10 cellular contexts compared by ENCODE assay signal in genomic region chr7:117157121-117157870, GRCh38.
DNase-seq lines count a peak whose midpoint lies in the region; ATAC-seq and TF ChIP-seq lines count a peak whose summit lies in the region.
"Had no signal": no experiment of that assay in that cellular context is flagged by ENCODE, and none has a peak within 500 bp of the region (broad histone marks: within the 10 kb centered on the region; RNA-seq: fewer than 3 reads in every experiment).

No MANE protein-coding gene starts in this region.

- no peaks in the 10 kb centered on the region for H3K27me3 ChIP-seq in foreskin keratinocyte
- no peaks in the 10 kb centered on the region for H3K27me3 ChIP-seq in vagina

- intact Hi-C loops in vagina (cut with DNase I), result no loop called here

- DNase-seq in foreskin keratinocyte (no peak), putamen (ENCODE audit: low spot score) (peak; percentile 65), GM10266 (ENCODE audit: extremely low spot score) (no peak), vagina (ENCODE audit: extremely low spot score in 2 of 2) (no peak), HuH-7.5 (ENCODE audit: low spot score) (no peak)
- no peak for DNase-seq in activated CD4-positive, alpha-beta T cell treated with anti-CD3 and anti-CD28 coated beads for 1 hour
- DNase-seq: activated naive CD8-positive, alpha-beta T cell treated with anti-CD3 and anti-CD28 coated beads, Interleukin-2, amount 10 ng/mL, durations not matched to agents 7 days and 5 days; NCI-H510A had no signal

- H3K4me1 ChIP-seq in foreskin keratinocyte (no peaks in the 10 kb centered on the region), vagina (peaks cover 21% of the 10 kb centered on the region)

- TF ChIP-seq POLR2A in vagina (IDR thresholded peaks at IDR 0.05), result no peak

- no peaks in the 10 kb centered on the region for H3K9me3 ChIP-seq in vagina

- H3K36me3 ChIP-seq in vagina, result no peaks in the 10 kb centered on the region

- H3K27ac ChIP-seq in foreskin keratinocyte (no peak overlapping the region), vagina (no peak overlapping the region)

- peak; percentile 42 for TF ChIP-seq CTCF in foreskin keratinocyte (conservative IDR thresholded peaks at IDR 0.05)
- no peak for TF ChIP-seq CTCF in GM10266 (IDR thresholded peaks at IDR 0.05; ENCODE audit: control insufficient read depth, insufficient read depth, low read depth, missing control alignments)
- TF ChIP-seq CTCF in vagina (IDR thresholded peaks at IDR 0.05), result no peak

- H3K4me3 ChIP-seq in vagina, result no peak overlapping the region

- ATAC-seq in GM18909 (IDR thresholded peaks at IDR 0.05; ENCODE audit: poor library complexity, unreplicated experiment), result peak; percentile 45
- peak; percentile 79 for ATAC-seq in SK-N-SH treated with all-trans-retinoic acid at 6 μM for 48 hours
- ATAC-seq in foreskin keratinocyte, result peak; percentile 36

TF ChIP-seq in SK-N-SH treated with all-trans-retinoic acid at 6 μM for 48 hours, 23 proteins besides CTCF, POLR2A, EP300 and RAD21:
- TF ChIP-seq ZNF70 (CRISPR knock-in tag; IDR thresholded peaks at IDR 0.05) (no peak), CSDC2 (CRISPR knock-in tag; IDR thresholded peaks at IDR 0.05) (peak; percentile 95), ARNTL (CRISPR knock-in tag; IDR thresholded peaks at IDR 0.05; ENCODE audit: borderline replicate concordance, low read depth) (no peak), ISL1 (CRISPR knock-in tag; IDR thresholded peaks at IDR 0.05) (peak; percentile 99), OSR1 (CRISPR knock-in tag; IDR thresholded peaks at IDR 0.05) (no peak), TSHZ2 (CRISPR knock-in tag; IDR thresholded peaks at IDR 0.05) (peak; percentile 94), ZNF8 (CRISPR knock-in tag; IDR thresholded peaks at IDR 0.05) (0 out of 2 replicates have a peak, but pooled peaks have one; percentile 26), TOX (CRISPR knock-in tag; IDR thresholded peaks at IDR 0.05; ENCODE audit: borderline replicate concordance) (peak; percentile 93), CREB5 (CRISPR knock-in tag; IDR thresholded peaks at IDR 0.05; ENCODE audit: low read depth) (peak; percentile 94), PATZ1 (CRISPR knock-in tag; IDR thresholded peaks at IDR 0.05; ENCODE audit: borderline replicate concordance) (peak; percentile 93), PPARA (CRISPR knock-in tag; IDR thresholded peaks at IDR 0.05; ENCODE audit: borderline replicate concordance) (no peak), ZNF565 (CRISPR knock-in tag; conservative IDR thresholded peaks at IDR 0.05; ENCODE audit: low read depth) (peak; percentile 85), GLIS3 (CRISPR knock-in tag; IDR thresholded peaks at IDR 0.05) (peak; percentile 76; the same call in 1 of the 2 replicates), ESRRG (CRISPR knock-in tag; IDR thresholded peaks at IDR 0.05) (peak; percentile 63; the same call in 1 of the 2 replicates), SNAI2 (CRISPR knock-in tag; IDR thresholded peaks at IDR 0.05) (peak; percentile 87), ZC3H10 (CRISPR knock-in tag; IDR thresholded peaks at IDR 0.05) (peak; percentile 74), ZFP30 (CRISPR knock-in tag; IDR thresholded peaks at IDR 0.05) (no peak), TCF4 (CRISPR knock-in tag; IDR thresholded peaks at IDR 0.05; ENCODE audit: borderline replicate concordance) (peak; percentile 66; the same call in 1 of the 2 replicates), RARB (CRISPR knock-in tag; IDR thresholded peaks at IDR 0.05) (peak; percentile 78; the same call in 1 of the 2 replicates), ZFP3 (CRISPR knock-in tag; IDR thresholded peaks at IDR 0.05) (peak; percentile 73; the same call in 1 of the 2 replicates), BACH2 (CRISPR knock-in tag; IDR thresholded peaks at IDR 0.05; ENCODE audit: borderline replicate concordance) (no peak)
- TF ChIP-seq, protein P1, sequence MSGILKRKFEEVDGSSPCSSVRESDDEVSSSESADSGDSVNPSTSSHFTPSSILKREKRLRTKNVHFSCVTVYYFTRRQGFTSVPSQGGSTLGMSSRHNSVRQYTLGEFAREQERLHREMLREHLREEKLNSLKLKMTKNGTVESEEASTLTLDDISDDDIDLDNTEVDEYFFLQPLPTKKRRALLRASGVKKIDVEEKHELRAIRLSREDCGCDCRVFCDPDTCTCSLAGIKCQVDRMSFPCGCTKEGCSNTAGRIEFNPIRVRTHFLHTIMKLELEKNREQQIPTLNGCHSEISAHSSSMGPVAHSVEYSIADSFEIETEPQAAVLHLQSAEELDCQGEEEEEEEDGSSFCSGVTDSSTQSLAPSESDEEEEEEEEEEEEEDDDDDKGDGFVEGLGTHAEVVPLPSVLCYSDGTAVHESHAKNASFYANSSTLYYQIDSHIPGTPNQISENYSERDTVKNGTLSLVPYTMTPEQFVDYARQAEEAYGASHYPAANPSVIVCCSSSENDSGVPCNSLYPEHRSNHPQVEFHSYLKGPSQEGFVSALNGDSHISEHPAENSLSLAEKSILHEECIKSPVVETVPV (CRISPR knock-in tag; IDR thresholded peaks at IDR 0.05), result peak; percentile 79; the same call in 1 of the 2 replicates
- TF ChIP-seq, protein P2, sequence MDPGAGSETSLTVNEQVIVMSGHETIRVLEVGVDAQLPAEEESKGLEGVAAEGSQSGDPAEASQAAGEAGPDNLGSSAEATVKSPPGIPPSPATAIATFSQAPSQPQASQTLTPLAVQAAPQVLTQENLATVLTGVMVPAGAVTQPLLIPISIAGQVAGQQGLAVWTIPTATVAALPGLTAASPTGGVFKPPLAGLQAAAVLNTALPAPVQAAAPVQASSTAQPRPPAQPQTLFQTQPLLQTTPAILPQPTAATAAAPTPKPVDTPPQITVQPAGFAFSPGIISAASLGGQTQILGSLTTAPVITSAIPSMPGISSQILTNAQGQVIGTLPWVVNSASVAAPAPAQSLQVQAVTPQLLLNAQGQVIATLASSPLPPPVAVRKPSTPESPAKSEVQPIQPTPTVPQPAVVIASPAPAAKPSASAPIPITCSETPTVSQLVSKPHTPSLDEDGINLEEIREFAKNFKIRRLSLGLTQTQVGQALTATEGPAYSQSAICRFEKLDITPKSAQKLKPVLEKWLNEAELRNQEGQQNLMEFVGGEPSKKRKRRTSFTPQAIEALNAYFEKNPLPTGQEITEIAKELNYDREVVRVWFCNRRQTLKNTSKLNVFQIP (CRISPR knock-in tag; IDR thresholded peaks at IDR 0.05; ENCODE audit: borderline replicate concordance, low read depth), result peak; percentile 94
